ENCODE assay signal across 17 cellular contexts in the genomic region with DNA sequence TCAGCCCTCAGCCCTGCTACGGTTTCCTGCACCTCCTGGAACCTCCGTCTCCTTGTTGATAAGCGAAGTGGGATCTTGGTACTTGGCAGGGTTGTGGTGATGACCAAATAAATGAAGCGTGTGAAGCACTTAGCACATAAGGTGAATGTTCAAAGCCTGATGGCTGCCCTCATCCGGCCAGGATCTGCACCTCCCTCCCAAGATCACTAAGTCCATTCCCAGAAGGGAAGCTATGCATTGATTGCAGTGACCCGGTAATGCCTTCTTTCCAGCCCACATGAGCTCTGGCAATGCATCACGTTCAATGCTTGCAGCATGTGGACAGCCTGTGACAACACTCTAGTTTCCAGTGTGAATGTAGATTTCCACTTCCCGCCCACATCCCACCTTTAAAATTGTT.
"Had no signal": no experiment of that assay in that cellular context is flagged by ENCODE, and none has a peak within 500 bp of the region (broad histone marks: within the 10 kb centered on the region; RNA-seq: fewer than 3 reads in every experiment).

No MANE protein-coding gene starts in this region.

- H3K36me3 Mint-ChIP-seq: memory B cell, natural killer cell had no signal

- H3K36me3 ChIP-seq: cardiac muscle cell, left ventricle myocardium inferior, thoracic aorta had no signal

- H3K4me3 Mint-ChIP-seq: memory B cell, natural killer cell, T-helper 17 cell had no signal

- ATAC-seq: foreskin keratinocyte, natural killer cell, right cardiac atrium, T-helper 17 cell had no signal

- H3K9me3 ChIP-seq: left ventricle myocardium inferior, thoracic aorta had no signal

- H3K9me3 Mint-ChIP-seq: memory B cell, natural killer cell had no signal

- DNase-seq: activated CD4-positive, alpha-beta T cell treated with anti-CD3 and anti-CD28 coated beads for 4 hours; activated naive CD4-positive, alpha-beta T cell treated with anti-CD3 and anti-CD28 coated beads, Interleukin-2, amount 50 U/mL, for 16 hours; effector CD4-positive, alpha-beta T cell; foreskin keratinocyte; glutamatergic neuron; hypothalamus; kidney; left ventricle myocardium inferior; natural killer cell; nucleus accumbens; right cardiac atrium; T-helper 17 cell had no signal

- H3K4me3 ChIP-seq: cardiac muscle cell, coronary artery, left ventricle myocardium inferior, smooth muscle cell, thoracic aorta had no signal

- H3K4me1 ChIP-seq: foreskin keratinocyte, left ventricle myocardium inferior had no signal

- H3K4me1 Mint-ChIP-seq: memory B cell, T-helper 17 cell had no signal

- H3K27ac Mint-ChIP-seq: memory B cell, natural killer cell, T-helper 17 cell had no signal
